Comparison of ENCODE assay signal across 8 cellular contexts in genomic region chr15:68700395-68701123, GRCh38.
DNase-seq lines count a peak whose midpoint lies in the region; ATAC-seq, FAIRE-seq and TF ChIP-seq lines count a peak whose summit lies in the region.

No MANE protein-coding gene starts in this region.

- peaks cover 20% of the 10 kb centered on the region for H3K27me3 Mint-ChIP-seq in nephron progenitor cell (ENCODE audit: low read depth, poor library complexity)

- no peaks in the 10 kb centered on the region for H3K36me3 ChIP-seq in endothelial cell of umbilical vein (ENCODE audit: control insufficient read depth in 2 of 2, extremely low read depth in 1 of 2, insufficient read depth in 2 of 2, low read length in 2 of 2)

- peak overlapping the region; percentile 98 for H3K27ac Mint-ChIP-seq in nephron progenitor cell

- CTCF ChIA-PET in endothelial cell of umbilical vein (lab: Charles Lee) = interaction anchor here (0.8 to 1.6 kb wide), 11 partner anchors 9 to 448 kb away, joined by 3 to 13 read pairs (median 4); no protein-coding TSS in a partner anchor

- H3K27ac ChIP-seq in endothelial cell of umbilical vein (ENCODE audit: insufficient read depth, low read depth, low read length) = no peak overlapping the region

- H3K4me3 Mint-ChIP-seq in nephron progenitor cell = peak overlapping the region; percentile 75

- H4K20me1 ChIP-seq in endothelial cell of umbilical vein (replicated peaks; ENCODE audit: control insufficient read depth, extremely low read depth, insufficient read depth, low read length) = no peaks in the 10 kb centered on the region

- no peak for TF ChIP-seq CTCF in endothelial cell of umbilical vein (IDR thresholded peaks at IDR 0.05; ENCODE audit: extremely low read depth in 1 of 2, insufficient read depth in 1 of 2, low read depth in 1 of 2, low read length in 2 of 2)
- no peak for TF ChIP-seq CTCF in nephron progenitor cell (IDR thresholded peaks at IDR 0.05)

- peaks cover 50% of the 10 kb centered on the region for H3K4me1 Mint-ChIP-seq in nephron progenitor cell

- H3K4me2 ChIP-seq in endothelial cell of umbilical vein (ENCODE audit: insufficient read depth, low read length) = peak overlapping the region; percentile 59

- no peaks in the 10 kb centered on the region for H3K9me3 ChIP-seq in endothelial cell of umbilical vein (replicated peaks; ENCODE audit: control insufficient read depth, insufficient read depth, low read length)

- peak; percentile 81 for FAIRE-seq in endothelial cell of umbilical vein (lab: Jason Lieb, UNC)

- no peak overlapping the region for H3K4me3 ChIP-seq in endothelial cell of umbilical vein (replicated peaks in 1 of 3; ENCODE audit: insufficient read depth in 1 of 3, low read depth in 1 of 3, low read length in 3 of 3)

- DNase-seq in COR-L47 (lab: John Stamatoyannopoulos, UW) = peak; percentile 73
- DNase-seq in NCI-H2196 (lab: John Stamatoyannopoulos, UW; ENCODE audit: unreplicated experiment) = peak; percentile 46
- peak; percentile 83 for DNase-seq in endothelial cell of umbilical vein (ENCODE audit: low read depth, low spot score)
- DNase-seq in nephron progenitor cell = peak; percentile 73
- DNase-seq in stimulated activated CD4-positive, alpha-beta T cell treated with anti-CD3 and anti-CD28 coated beads, Interleukin-2, amount 100 ng/mL, for 48 hours = no peak

- H2AFZ ChIP-seq in endothelial cell of umbilical vein (ENCODE audit: low read depth, low read length) = peak overlapping the region; percentile 77

- H3K9ac ChIP-seq in endothelial cell of umbilical vein (replicated peaks; ENCODE audit: extremely low read depth, insufficient read depth, low read length) = peak overlapping the region; percentile 49

- peaks cover 9% of the 10 kb centered on the region for H3K9me3 Mint-ChIP-seq in nephron progenitor cell

- no peak for ATAC-seq in GM19395 (IDR thresholded peaks at IDR 0.05; ENCODE audit: unreplicated experiment)
- ATAC-seq in HG02588 (IDR thresholded peaks at IDR 0.05; ENCODE audit: unreplicated experiment) = no peak
- ATAC-seq in HG03045 (IDR thresholded peaks at IDR 0.05; ENCODE audit: unreplicated experiment) = no peak

- TF ChIP-seq POLR2A in endothelial cell of umbilical vein (IDR thresholded peaks at IDR 0.05; ENCODE audit: low read depth, low read length) = no peak

- H3K36me3 Mint-ChIP-seq in nephron progenitor cell (ENCODE audit: low read depth) = no peaks in the 10 kb centered on the region

- H3K27me3 ChIP-seq in endothelial cell of umbilical vein (ENCODE audit: control insufficient read depth in 2 of 2, insufficient read depth in 2 of 2, low read length in 2 of 2) = no peaks in the 10 kb centered on the region

- POLR2A ChIA-PET in endothelial cell of umbilical vein (lab: Charles Lee) = interaction anchor here (0.6 kb wide), 1 partner anchor 37 kb away, joined by 3 read pairs; no protein-coding TSS in a partner anchor

- dilution Hi-C loops in endothelial cell of umbilical vein (cut with MboI; ENCODE audit: extremely low pct_ligation_motif_present, low sequenced_read_pairs) = no loop called here

- H3K4me1 ChIP-seq in endothelial cell of umbilical vein (ENCODE audit: control insufficient read depth, extremely low read depth, insufficient read depth, low read length) = peaks cover 24% of the 10 kb centered on the region

- intact Hi-C loops in endothelial cell of umbilical vein (cut with micrococcal nuclease) = loop anchor here (1.0 kb wide), 1 partner anchor 29 kb away; no protein-coding TSS in a partner anchor

- H3K9me1 ChIP-seq in endothelial cell of umbilical vein (replicated peaks; ENCODE audit: control insufficient read depth, extremely low read depth, insufficient read depth, low read length) = no peaks in the 10 kb centered on the region

- no TSS peak for BruUV-seq in endothelial cell of umbilical vein (replicated peaks; lab: Mats Ljungman, UMichigan)

- no peaks in the 10 kb centered on the region for H3K79me2 ChIP-seq in endothelial cell of umbilical vein (ENCODE audit: control insufficient read depth, insufficient read depth, low read length)

TF ChIP-seq in endothelial cell of umbilical vein, 7 proteins besides CTCF, POLR2A, EP300 and RAD21:
- TF ChIP-seq GATA2 (IDR thresholded peaks at IDR 0.05; ENCODE audit: insufficient read depth, insufficient read length, low read depth, low read length) (no peak), FOS (IDR thresholded peaks at IDR 0.05; ENCODE audit: borderline replicate concordance, insufficient read depth, low read length) (no peak), MAX (IDR thresholded peaks at IDR 0.05; ENCODE audit: insufficient read depth, insufficient read length) (peak; percentile 43), JUN (IDR thresholded peaks at IDR 0.05; ENCODE audit: borderline replicate concordance, insufficient read depth, insufficient read length, low read depth) (peak; percentile 29), POLR2AphosphoS5 (IDR thresholded peaks at IDR 0.05; ENCODE audit: insufficient read depth, low read depth, low read length) (no peak), EZH2 (IDR thresholded peaks at IDR 0.05; ENCODE audit: borderline replicate concordance, low read depth, low read length, severe bottlenecking) (no peak), MYC (IDR thresholded peaks at IDR 0.05; ENCODE audit: low read depth, low read length) (no peak)

Comparison
In these comparisons a context has a peak if more than half of its experiments do, and no peak if none do; other contexts are left out.
1. DNase-seq: peak in COR-L47 (single experiment), NCI-H2196 (single experiment), endothelial cell of umbilical vein (single experiment) and nephron progenitor cell (single experiment); none in stimulated activated CD4-positive, alpha-beta T cell treated with anti-CD3 and anti-CD28 coated beads, Interleukin-2, amount 100 ng/mL, for 48 hours (0 of 2).